Comparison of ENCODE assay signal across 10 cellular contexts in the genomic region with DNA sequence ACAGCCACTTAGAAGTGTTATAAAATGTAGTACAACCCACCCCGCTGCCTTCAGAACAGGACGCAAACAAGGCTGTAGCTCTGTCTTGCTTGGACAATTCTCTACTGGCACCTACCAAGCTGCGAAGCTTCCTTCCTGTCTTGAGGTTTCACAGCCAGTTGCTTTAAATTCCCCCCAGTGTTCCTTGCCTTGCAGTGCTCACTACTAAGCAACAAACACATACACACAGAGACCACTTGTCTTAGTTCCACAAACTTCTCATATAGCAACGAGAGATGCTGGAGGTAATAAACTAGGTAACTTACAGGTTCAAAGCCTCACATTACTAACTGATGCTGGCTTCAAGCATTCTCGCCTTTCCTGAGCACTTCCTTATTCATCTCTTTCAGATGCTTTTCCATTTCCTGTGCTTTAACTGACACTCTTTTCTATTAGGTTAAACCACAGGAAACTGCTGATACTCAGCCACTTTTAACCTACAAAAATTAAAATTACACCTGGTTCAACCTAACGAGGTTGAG.
DNase-seq lines count a peak whose midpoint lies in the region; ATAC-seq and TF ChIP-seq lines count a peak whose summit lies in the region.
"Had no signal": no experiment of that assay in that cellular context is flagged by ENCODE, and none has a peak within 500 bp of the region (broad histone marks: within the 10 kb centered on the region; RNA-seq: fewer than 3 reads in every experiment).

No MANE protein-coding gene starts in this region.

- H3K9ac ChIP-seq in DND-41 (ENCODE audit: low read depth, low read length) = peak overlapping the region; percentile 44
- H3K9ac ChIP-seq in mesendoderm (ENCODE audit: low read length) = no peak overlapping the region

- no peaks in the 10 kb centered on the region for H3K79me1 ChIP-seq in mesendoderm (ENCODE audit: low read length)

- H3K18ac ChIP-seq in mesendoderm (ENCODE audit: low read length) = no peak overlapping the region

- no peak overlapping the region for H2BK5ac ChIP-seq in mesendoderm (ENCODE audit: low read length)

- no peaks in the 10 kb centered on the region for H4K20me1 ChIP-seq in DND-41 (ENCODE audit: insufficient read depth, low read length)

- H3K4me3 ChIP-seq in DND-41 (ENCODE audit: low read depth in 1 of 2, low read length in 2 of 2) = peak overlapping the region in 1 of 2 experiments; percentile 43; a peak in 2 of 4 replicates
- no peak overlapping the region for H3K4me3 ChIP-seq in mesendoderm (ENCODE audit: low read length)

- ATAC-seq in DND-41 (ENCODE audit: insufficient read depth, low read depth) (peak; percentile 94), GM21367 (IDR thresholded peaks at IDR 0.05; ENCODE audit: unreplicated experiment) (peak; percentile 86), GM18517 (IDR thresholded peaks at IDR 0.05; ENCODE audit: unreplicated experiment) (no peak), GM19328 (IDR thresholded peaks at IDR 0.05; ENCODE audit: unreplicated experiment) (no peak)
- ATAC-seq: HCT116 had no signal

- no peak overlapping the region for H3K23ac ChIP-seq in mesendoderm (ENCODE audit: low read length)

- peak; percentile 18 for TF ChIP-seq CTCF in DND-41 (IDR thresholded peaks at IDR 0.05; ENCODE audit: borderline replicate concordance, extremely low read depth, low read length, poor library complexity, severe bottlenecking)

- no CpG with 5 or more reads among the region's 6 CpGs for WGBS in mesendoderm (ENCODE audit: extremely low coverage, insufficient coverage, low lambda C conversion rate)

- in situ Hi-C loops in KBM-7 (cut with MboI; ENCODE audit: low pct_unique_long_range_greater_than_20kb, low sequenced_read_pairs) = no loop called here

- no peak overlapping the region for H4K8ac ChIP-seq in mesendoderm (ENCODE audit: low read depth, low read length)

- H3K4me1 ChIP-seq in DND-41 (ENCODE audit: insufficient read depth, low read length) (peaks cover 38% of the 10 kb centered on the region), mesendoderm (ENCODE audit: control insufficient read depth, low read depth, low read length) (no peaks in the 10 kb centered on the region)

- no peaks in the 10 kb centered on the region for H3K79me2 ChIP-seq in DND-41 (ENCODE audit: insufficient read depth, low read length)
- H3K79me2 ChIP-seq in mesendoderm (ENCODE audit: control insufficient read depth, insufficient read depth, low read length) = no peaks in the 10 kb centered on the region

- H3K56ac ChIP-seq in mesendoderm (ENCODE audit: low read length) = no peak overlapping the region

- no peaks in the 10 kb centered on the region for H3K27me3 ChIP-seq in DND-41 (ENCODE audit: insufficient read depth, low read length, poor library complexity)
- no peaks in the 10 kb centered on the region for H3K27me3 ChIP-seq in mesendoderm (ENCODE audit: insufficient read depth, low read length, poor library complexity)

- peak overlapping the region; percentile 66 for H2AFZ ChIP-seq in DND-41 (ENCODE audit: low read depth, low read length)

- no peak overlapping the region for H4K5ac ChIP-seq in mesendoderm (ENCODE audit: low read length)

- peak overlapping the region; percentile 59 for H3K4me2 ChIP-seq in DND-41 (ENCODE audit: insufficient read depth, low read length)
- H3K4me2 ChIP-seq in mesendoderm (ENCODE audit: low read length) = no peak overlapping the region

- H2BK120ac ChIP-seq in mesendoderm (ENCODE audit: low read depth, low read length) = no peak overlapping the region

- H2BK15ac ChIP-seq in mesendoderm (replicated peaks; ENCODE audit: low read depth) = no peak overlapping the region

- DNase-seq in DND-41 = peak; percentile 86
- DNase-seq in KBM-7 = peak; percentile 53
- peak; percentile 51 for DNase-seq in germinal center (ENCODE audit: low spot score)
- DNase-seq in mesendoderm = no peak
- no peak for DNase-seq in HuH-7 (ENCODE audit: low spot score)
- DNase-seq: DMS53 had no signal

- H3K9me3 ChIP-seq in DND-41 (ENCODE audit: insufficient read depth, low read length, severe bottlenecking) = peaks cover 41% of the 10 kb centered on the region

- H2AK5ac ChIP-seq in mesendoderm (ENCODE audit: low read length) = no peak overlapping the region

- H3K4ac ChIP-seq in mesendoderm (ENCODE audit: low read depth, low read length) = no peak overlapping the region

- H3K36me3 ChIP-seq in DND-41 (ENCODE audit: insufficient read depth, low read length) (peaks cover 4% of the 10 kb centered on the region; the same call in 1 of the 2 replicates), mesendoderm (ENCODE audit: control insufficient read depth, insufficient read depth, low read length) (no peaks in the 10 kb centered on the region)

- H3K27ac ChIP-seq in DND-41 (ENCODE audit: low read length) (peak overlapping the region; percentile 87), mesendoderm (ENCODE audit: low read depth, low read length) (no peak overlapping the region)

Comparison
In these comparisons a context has a peak if more than half of its experiments do, and no peak if none do; other contexts are left out.
1. ATAC-seq: peak in DND-41 (single experiment) and GM21367 (single experiment); none in GM18517 (single experiment) and GM19328 (single experiment).
2. DNase-seq: peak in DND-41 (single experiment), KBM-7 (single experiment) and germinal center (single experiment); none in mesendoderm (single experiment) and HuH-7 (single experiment).